Comparison of ENCODE assay signal across 19 cellular contexts in genomic region chr2:177586154-177586553, GRCh38.
DNase-seq lines count a peak whose midpoint lies in the region; ATAC-seq, FAIRE-seq and TF ChIP-seq lines count a peak whose summit lies in the region.
"Had no signal": no experiment of that assay in that cellular context is flagged by ENCODE, and none has a peak within 500 bp of the region (broad histone marks: within the 10 kb centered on the region; RNA-seq: fewer than 3 reads in every experiment).

No MANE protein-coding gene starts in this region.

- H3K36me3 Mint-ChIP-seq in MCF 10A (ENCODE audit: insufficient read depth, unreplicated experiment) (no peaks in the 10 kb centered on the region), nephron (ENCODE audit: low read depth) (no peaks in the 10 kb centered on the region)

- CTCF ChIA-PET in MCF 10A (lab: Yijun Ruan, JAX) (interaction anchor here (0.6 to 1.6 kb wide), 2 partner anchors 18 to 23 kb away, joined by 3 to 5 read pairs; no protein-coding TSS in a partner anchor), K562 (lab: Yijun Ruan, JAX; ENCODE audit: low intra/inter-chr PET ratio) (no interaction called here)

- in situ Hi-C loops in K562 (cut with MboI): no loop called here

- WGBS in K562 (ENCODE audit: insufficient coverage, low coverage, missing lambda C conversion rate): 11% methylated on average over 1 of the region's 1 CpG

- TF ChIP-seq CTCF in breast epithelium (IDR thresholded peaks at IDR 0.05) (no peak), MCF 10A (IDR thresholded peaks at IDR 0.05; ENCODE audit: unreplicated experiment) (no peak), K562 (IDR thresholded peaks at IDR 0.05 in 2 of 3, conservative IDR thresholded peaks at IDR 0.05 in 1 of 3; ENCODE audit: insufficient read depth in 2 of 3, low read depth in 1 of 3, low read length in 3 of 3) (no peak), nephron (IDR thresholded peaks at IDR 0.05; ENCODE audit: unreplicated experiment in 3 of 3) (no peak)

- H3K27ac ChIP-seq in breast epithelium: peak overlapping the region; percentile 39 to 75
- H3K27ac ChIP-seq in K562 (ENCODE audit: extremely low read depth, low read depth, low read length): no peak overlapping the region
- H3K27ac ChIP-seq in effector memory CD4-positive, alpha-beta T cell (ENCODE audit: insufficient read depth, low read length, poor library complexity, severe bottlenecking): no peak overlapping the region
- H3K27ac ChIP-seq: 22Rv1, A549, C4-2B had no signal

- TF ChIP-seq POLR2A in breast epithelium (IDR thresholded peaks at IDR 0.05) (no peak), K562 (conservative IDR thresholded peaks at IDR 0.05) (no peak)

- no peak overlapping the region for H3K4me3 ChIP-seq in breast epithelium
- H3K4me3 ChIP-seq in K562: no peak overlapping the region
- no peak overlapping the region for H3K4me3 ChIP-seq in effector memory CD4-positive, alpha-beta T cell (ENCODE audit: insufficient read depth, low read depth, low read length, poor library complexity, severe bottlenecking)
- H3K4me3 ChIP-seq: A549 had no signal

- no peak for FAIRE-seq in K562 (lab: Jason Lieb, UNC)
- FAIRE-seq: A549, D721Med, H1 had no signal

- H3K9me3 ChIP-seq in breast epithelium (no peaks in the 10 kb centered on the region), K562 (replicated peaks; ENCODE audit: control insufficient read depth, insufficient read depth, low read depth, low read length) (no peaks in the 10 kb centered on the region)
- H3K9me3 ChIP-seq in effector memory CD4-positive, alpha-beta T cell (ENCODE audit: control insufficient read depth, low read length): no peaks in the 10 kb centered on the region
- H3K9me3 ChIP-seq: A549, Caco-2 had no signal

- H2AFZ ChIP-seq in K562 (ENCODE audit: low read depth, low read length): no peak overlapping the region

- no peaks in the 10 kb centered on the region for H3K27me3 Mint-ChIP-seq in MCF 10A (ENCODE audit: insufficient read depth, unreplicated experiment)
- peaks cover 8% of the 10 kb centered on the region for H3K27me3 Mint-ChIP-seq in nephron (ENCODE audit: low read depth)

- H3K79me2 ChIP-seq in K562 (ENCODE audit: control insufficient read depth, insufficient read depth, low read length): no peaks in the 10 kb centered on the region

- H3K9me1 ChIP-seq in K562 (ENCODE audit: control insufficient read depth, insufficient read depth, low read length): no peaks in the 10 kb centered on the region

- H3K4me1 Mint-ChIP-seq in MCF 10A (ENCODE audit: insufficient read depth, unreplicated experiment) (no peaks in the 10 kb centered on the region), nephron (peaks cover 17% of the 10 kb centered on the region)
- H3K4me1 Mint-ChIP-seq: H9 had no signal

- BruUV-seq in MCF 10A (replicated peaks; lab: Mats Ljungman, UMichigan) (no TSS peak), K562 (replicated peaks; lab: Mats Ljungman, UMichigan) (no TSS peak)

- peaks cover 0 to 5% of the 10 kb centered on the region in 2 donors for H3K4me1 ChIP-seq in breast epithelium
- no peaks in the 10 kb centered on the region for H3K4me1 ChIP-seq in K562 (replicated peaks in 1 of 2; ENCODE audit: control insufficient read depth in 2 of 2, insufficient read depth in 2 of 2, low read length in 2 of 2)
- no peaks in the 10 kb centered on the region for H3K4me1 ChIP-seq in effector memory CD4-positive, alpha-beta T cell (ENCODE audit: control insufficient read depth, insufficient read depth, low read length, poor library complexity, severe bottlenecking)
- H3K4me1 ChIP-seq: A549, Caco-2 had no signal

- intact Hi-C loops in breast epithelium (cut with DNase I; ENCODE audit: low total_unique reads): no loop called here
- intact Hi-C loops in MCF 10A (cut with micrococcal nuclease): no loop called here
- intact Hi-C loops in K562 (cut with micrococcal nuclease): no loop called here

- H3K4me2 ChIP-seq in K562 (ENCODE audit: insufficient read depth, low read length): no peak overlapping the region
- H3K4me2 ChIP-seq: A549 had no signal

- TF ChIP-seq EP300 in K562 (IDR thresholded peaks at IDR 0.05; ENCODE audit: low read length): no peak

- H3K27ac Mint-ChIP-seq in MCF 10A (ENCODE audit: low read depth, unreplicated experiment) (no peak overlapping the region), nephron (peak overlapping the region in 2 of 3 experiments; percentile 25 to 33)
- H3K27ac Mint-ChIP-seq: CD4-positive, alpha-beta T cell; H9 had no signal

- H3K36me3 ChIP-seq in breast epithelium: no peaks in the 10 kb centered on the region
- no peaks in the 10 kb centered on the region for H3K36me3 ChIP-seq in K562 (ENCODE audit: control insufficient read depth, insufficient read depth, low read length)
- H3K36me3 ChIP-seq in effector memory CD4-positive, alpha-beta T cell (ENCODE audit: control insufficient read depth, insufficient read depth, low read length): no peaks in the 10 kb centered on the region

- H3K4me3 Mint-ChIP-seq in MCF 10A (ENCODE audit: unreplicated experiment) (no peak overlapping the region), nephron (no peak overlapping the region)
- H3K4me3 Mint-ChIP-seq: CD4-positive, alpha-beta T cell; H9 had no signal

- DNase-seq in DMS 273 (lab: John Stamatoyannopoulos, UW; ENCODE audit: unreplicated experiment) (peak; percentile 38), DMS 273 treated with DMSO at 0.1 percent for 48 hours (lab: John Stamatoyannopoulos, UW) (no peak), breast epithelium (ENCODE audit: low spot score in 2 of 2) (no peak), MCF 10A (ENCODE audit: unreplicated experiment) (no peak), K562 (ENCODE audit: extremely low read depth in 1 of 4, low spot score in 3 of 4) (no peak)
- no peak for DNase-seq in activated naive CD4-positive, alpha-beta T cell (lab: John Stamatoyannopoulos, UW)
- no peak for DNase-seq in effector memory CD4-positive, alpha-beta T cell
- DNase-seq: AML-193; Caco-2; CD4-positive, alpha-beta T cell; DMS79 treated with DMSO at 0.1 percent for 48 hours; GF-D8; H9 had no signal

- no peaks in the 10 kb centered on the region for H4K20me1 ChIP-seq in K562 (replicated peaks; ENCODE audit: control insufficient read depth, insufficient read depth, low read length)

- POLR2A ChIA-PET in MCF 10A (lab: Yijun Ruan, JAX) (no interaction called here), K562 (lab: Yijun Ruan, JAX) (interaction anchor here (0.7 kb wide), 1 partner anchor 13 kb away, joined by 4 read pairs; no protein-coding TSS in a partner anchor)

- no peak overlapping the region for H3K9ac ChIP-seq in K562 (ENCODE audit: insufficient read depth in 1 of 2, low read depth in 2 of 2, low read length in 2 of 2)

- H3K9me3 Mint-ChIP-seq in MCF 10A (ENCODE audit: unreplicated experiment) (no peaks in the 10 kb centered on the region), nephron (no peaks in the 10 kb centered on the region)
- H3K9me3 Mint-ChIP-seq: CD4-positive, alpha-beta T cell; H9 had no signal

- no peak for ATAC-seq in K562
- ATAC-seq: A549 had no signal

- H3K27me3 ChIP-seq in breast epithelium (no peaks in the 10 kb centered on the region), K562 (ENCODE audit: control insufficient read depth in 2 of 2, insufficient read depth in 2 of 2, low read length in 2 of 2) (peaks cover 0 to 4% of the 10 kb centered on the region in 2 experiments; a peak in 2 of 5 replicates)
- H3K27me3 ChIP-seq in effector memory CD4-positive, alpha-beta T cell (replicated peaks; ENCODE audit: control insufficient read depth, insufficient read depth, low read length, poor library complexity, severe bottlenecking): no peaks in the 10 kb centered on the region

- no peak for TF ChIP-seq RAD21 in K562 (CRISPR knock-in tag; conservative IDR thresholded peaks at IDR 0.05 in 1 of 2, IDR thresholded peaks at IDR 0.05 in 1 of 2)

TF ChIP-seq in K562, 482 proteins besides CTCF, POLR2A, EP300 and RAD21:
- TF ChIP-seq NR2C1 (IDR thresholded peaks at IDR 0.05): no peak
- 0 out of 2 replicates have a peak, but pooled peaks have one; percentile 36 for TF ChIP-seq NR2C1 (tag; IDR thresholded peaks at IDR 0.05)
- TF ChIP-seq NFYB (IDR thresholded peaks at IDR 0.05; ENCODE audit: extremely low read depth, insufficient read length): no peak
- no peak for TF ChIP-seq TCF7L2 (IDR thresholded peaks at IDR 0.05; ENCODE audit: low read depth, low read length)
- TF ChIP-seq KLF10 (CRISPR knock-in tag; IDR thresholded peaks at IDR 0.05): no peak
- TF ChIP-seq PBX2 (CRISPR knock-in tag; IDR thresholded peaks at IDR 0.05; ENCODE audit: low read depth): no peak
- peak; percentile 50; the same call in 1 of the 2 replicates for TF ChIP-seq PBX2 (tag; conservative IDR thresholded peaks at IDR 0.05; ENCODE audit: low read depth)
- TF ChIP-seq MEIS2 (IDR thresholded peaks at IDR 0.05; ENCODE audit: partially characterized antibody): peak; percentile 62
TF ChIP-seq in K562: peak in this region for 3.

Comparison
In these comparisons a context has a peak if more than half of its experiments do, and no peak if none do; other contexts are left out.
1. H3K27ac ChIP-seq: peak in breast epithelium (2 of 2); none in K562 (single experiment) and effector memory CD4-positive, alpha-beta T cell (single experiment).